Comparison of ENCODE assay signal across 20 cellular contexts in the genomic region with DNA sequence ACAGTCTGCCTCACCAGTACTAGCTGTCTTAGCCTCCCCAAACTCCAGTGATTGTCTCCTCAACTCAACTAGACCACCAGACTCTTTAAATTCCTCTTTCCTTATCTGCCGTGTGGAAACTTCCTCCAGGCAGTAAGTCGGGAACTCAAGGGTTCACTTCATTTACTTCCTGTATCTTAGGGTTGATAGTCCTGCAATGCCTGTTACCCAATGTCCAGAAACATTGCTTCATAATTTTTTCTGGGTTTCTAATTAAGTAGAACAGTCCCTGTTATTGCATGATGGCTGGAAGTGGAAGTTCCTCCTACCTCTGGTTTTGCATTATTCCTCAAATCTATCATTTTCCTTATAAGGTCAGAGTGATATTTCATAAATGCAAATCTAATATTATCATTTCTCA.
DNase-seq lines count a peak whose midpoint lies in the region; ATAC-seq, FAIRE-seq and TF ChIP-seq lines count a peak whose summit lies in the region.
"Had no signal": no experiment of that assay in that cellular context is flagged by ENCODE, and none has a peak within 500 bp of the region (broad histone marks: within the 10 kb centered on the region; RNA-seq: fewer than 3 reads in every experiment).

No MANE protein-coding gene starts in this region.

- no peak for FAIRE-seq in K562 (lab: Jason Lieb, UNC)
- FAIRE-seq: pancreas had no signal

- CTCF ChIA-PET in K562 (lab: Yijun Ruan, JAX; ENCODE audit: low intra/inter-chr PET ratio) = no interaction called here

- WGBS in K562 (ENCODE audit: insufficient coverage, low coverage, missing lambda C conversion rate) = 0% methylated on average over 2 of the region's 2 CpGs

- no TSS peak for BruUV-seq in K562 (replicated peaks; lab: Mats Ljungman, UMichigan)

- no peak overlapping the region for H3K27ac Mint-ChIP-seq in activated naive CD4-positive, alpha-beta T cell treated with anti-CD3 and anti-CD28 coated beads, Interleukin-2, amount 50 U/mL, for 72 hours
- H3K27ac Mint-ChIP-seq: activated CD4-positive, alpha-beta memory T cell treated with anti-CD3 and anti-CD28 coated beads for 36 hours; activated naive CD4-positive, alpha-beta T cell treated with anti-CD3 and anti-CD28 coated beads, Interleukin-2, amount 10 ng/mL, durations not matched to agents 7 days and 5 days; T-cell had no signal

- POLR2A ChIA-PET in K562 (lab: Yijun Ruan, JAX) = interaction anchor here (1.2 kb wide), 1 partner anchor 23 kb away, joined by 4 read pairs; no protein-coding TSS in a partner anchor

- H3K9me3 ChIP-seq in K562 (replicated peaks; ENCODE audit: control insufficient read depth, insufficient read depth, low read depth, low read length) (no peaks in the 10 kb centered on the region), lower lobe of right lung (no peaks in the 10 kb centered on the region)
- H3K9me3 ChIP-seq: body of pancreas, pancreas, uterus had no signal

- TF ChIP-seq POLR2A in K562 (conservative IDR thresholded peaks at IDR 0.05) = no peak

- no peak for ATAC-seq in K562
- ATAC-seq in lower lobe of right lung = peak; percentile 76 to 77
- no peak for ATAC-seq in HG03280 (IDR thresholded peaks at IDR 0.05; ENCODE audit: unreplicated experiment)
- no peak for ATAC-seq in GM21447 (IDR thresholded peaks at IDR 0.05; ENCODE audit: unreplicated experiment)
- no peak for ATAC-seq in activated naive CD4-positive, alpha-beta T cell treated with anti-CD3 and anti-CD28 coated beads, Interleukin-2, amount 50 U/mL, for 72 hours
- ATAC-seq: body of pancreas, left lobe of liver, T-cell had no signal

- no peaks in the 10 kb centered on the region for H3K79me2 ChIP-seq in K562 (ENCODE audit: control insufficient read depth, insufficient read depth, low read length)

- H3K9me1 ChIP-seq in K562 (ENCODE audit: control insufficient read depth, insufficient read depth, low read length) = no peaks in the 10 kb centered on the region

- no peak overlapping the region for H3K9ac ChIP-seq in K562 (ENCODE audit: insufficient read depth in 1 of 2, low read depth in 2 of 2, low read length in 2 of 2)

- no peak overlapping the region for H3K4me3 ChIP-seq in K562
- H3K4me3 ChIP-seq in lower lobe of right lung = no peak overlapping the region
- H3K4me3 ChIP-seq: body of pancreas, pancreas, uterus had no signal

- in situ Hi-C loops in K562 (cut with MboI) = no loop called here

- DNase-seq in GF-D8 (lab: John Stamatoyannopoulos, UW) (peak; percentile 68), NOMO-1 (lab: John Stamatoyannopoulos, UW; ENCODE audit: unreplicated experiment in 2 of 2) (peak; percentile 75 to 91), K562 (ENCODE audit: extremely low read depth in 1 of 4, low spot score in 3 of 4) (no peak), lower lobe of right lung (no peak)
- no peak for DNase-seq in stimulated activated CD4-positive, alpha-beta T cell treated with anti-CD3 and anti-CD28 coated beads, Interleukin-1b, Interleukin-23, amount 100 ng/mL, for 48 hours
- no peak for DNase-seq in activated naive CD4-positive, alpha-beta T cell treated with anti-CD3 and anti-CD28 coated beads, Interleukin-2, amount 50 U/mL, for 72 hours (ENCODE audit: low spot score in 2 of 2)
- DNase-seq: activated CD4-positive, alpha-beta memory T cell treated with anti-CD3 and anti-CD28 coated beads for 36 hours; activated naive CD4-positive, alpha-beta T cell treated with anti-CD3 and anti-CD28 coated beads, Interleukin-2, amount 10 ng/mL, durations not matched to agents 7 days and 5 days; activated T-cell treated with anti-CD3 and anti-CD28 coated beads, Interleukin-2, amount 50 U/mL, for 1 hour; dermis blood vessel endothelial cell; NCI-H146; pancreas; stimulated activated CD4-positive, alpha-beta T cell treated with anti-CD3 and anti-CD28 coated beads, Interleukin-4, amount 100 ng/mL, for 4 hours; T-cell; uterus had no signal

- TF ChIP-seq CTCF in K562 (IDR thresholded peaks at IDR 0.05 in 2 of 3, conservative IDR thresholded peaks at IDR 0.05 in 1 of 3; ENCODE audit: insufficient read depth in 2 of 3, low read depth in 1 of 3, low read length in 3 of 3) = no peak
- no peak for TF ChIP-seq CTCF in lower lobe of right lung (IDR thresholded peaks at IDR 0.05)

- no peak for TF ChIP-seq EP300 in K562 (IDR thresholded peaks at IDR 0.05; ENCODE audit: low read length)

- no peaks in the 10 kb centered on the region for H3K9me3 Mint-ChIP-seq in activated naive CD4-positive, alpha-beta T cell treated with anti-CD3 and anti-CD28 coated beads, Interleukin-2, amount 50 U/mL, for 72 hours
- H3K9me3 Mint-ChIP-seq: activated CD4-positive, alpha-beta memory T cell treated with anti-CD3 and anti-CD28 coated beads for 36 hours; activated naive CD4-positive, alpha-beta T cell treated with anti-CD3 and anti-CD28 coated beads, Interleukin-2, amount 10 ng/mL, durations not matched to agents 7 days and 5 days; T-cell had no signal

- no peak for TF ChIP-seq RAD21 in K562 (CRISPR knock-in tag; conservative IDR thresholded peaks at IDR 0.05 in 1 of 2, IDR thresholded peaks at IDR 0.05 in 1 of 2)

- no peaks in the 10 kb centered on the region for H3K4me1 ChIP-seq in K562 (replicated peaks in 1 of 2; ENCODE audit: control insufficient read depth in 2 of 2, insufficient read depth in 2 of 2, low read length in 2 of 2)
- H3K4me1 ChIP-seq in lower lobe of right lung = no peaks in the 10 kb centered on the region
- H3K4me1 ChIP-seq: body of pancreas, pancreas, uterus had no signal

- no peak overlapping the region for H2AFZ ChIP-seq in K562 (ENCODE audit: low read depth, low read length)

- H3K27ac ChIP-seq in K562 (ENCODE audit: extremely low read depth, low read depth, low read length) (no peak overlapping the region), lower lobe of right lung (no peak overlapping the region)
- H3K27ac ChIP-seq: body of pancreas, epithelial cell of prostate, pancreas, uterus had no signal

- H3K36me3 ChIP-seq in K562 (ENCODE audit: control insufficient read depth, insufficient read depth, low read length) (no peaks in the 10 kb centered on the region), lower lobe of right lung (no peaks in the 10 kb centered on the region)
- H3K36me3 ChIP-seq: pancreas, uterus had no signal

- intact Hi-C loops in K562 (cut with micrococcal nuclease) (no loop called here), lower lobe of right lung (cut with DNase I) (no loop called here)

- H4K20me1 ChIP-seq in K562 (replicated peaks; ENCODE audit: control insufficient read depth, insufficient read depth, low read length) = no peaks in the 10 kb centered on the region

- H3K27me3 ChIP-seq in K562 (ENCODE audit: control insufficient read depth in 2 of 2, insufficient read depth in 2 of 2, low read length in 2 of 2) (peaks cover 14 to 24% of the 10 kb centered on the region in 2 experiments; a peak in 3 of 5 replicates), lower lobe of right lung (ENCODE audit: low read depth) (no peaks in the 10 kb centered on the region)
- H3K27me3 ChIP-seq: body of pancreas, pancreas, uterus had no signal

- no peak overlapping the region for H3K4me2 ChIP-seq in K562 (ENCODE audit: insufficient read depth, low read length)

- no peaks in the 10 kb centered on the region for H3K36me3 Mint-ChIP-seq in activated naive CD4-positive, alpha-beta T cell treated with anti-CD3 and anti-CD28 coated beads, Interleukin-2, amount 50 U/mL, for 72 hours
- H3K36me3 Mint-ChIP-seq: activated CD4-positive, alpha-beta memory T cell treated with anti-CD3 and anti-CD28 coated beads for 36 hours; activated naive CD4-positive, alpha-beta T cell treated with anti-CD3 and anti-CD28 coated beads, Interleukin-2, amount 10 ng/mL, durations not matched to agents 7 days and 5 days; T-cell had no signal

TF ChIP-seq in K562, 482 proteins besides CTCF, POLR2A, EP300 and RAD21 (continues in another document):
- no peak for TF ChIP-seq BRF1 (IDR thresholded peaks at IDR 0.05; ENCODE audit: borderline replicate concordance, extremely low read depth, insufficient read length)
- TF ChIP-seq ZFP36 (IDR thresholded peaks at IDR 0.05; ENCODE audit: low read depth, low read length, partially characterized antibody) = peak; percentile 6
- no peak for TF ChIP-seq ZNF436 (CRISPR knock-in tag; IDR thresholded peaks at IDR 0.05)
- TF ChIP-seq ZNF57 (CRISPR knock-in tag; IDR thresholded peaks at IDR 0.05) = no peak
- no peak for TF ChIP-seq RBM25 (IDR thresholded peaks at IDR 0.05; ENCODE audit: low read depth, low read length, severe bottlenecking)
- no peak for TF ChIP-seq NELFE (IDR thresholded peaks at IDR 0.05; ENCODE audit: insufficient read depth, insufficient read length)
- no peak for TF ChIP-seq SLC30A9 (CRISPR knock-in tag; IDR thresholded peaks at IDR 0.05)
- TF ChIP-seq L3MBTL2 (IDR thresholded peaks at IDR 0.05) = no peak
- TF ChIP-seq, protein P1, sequence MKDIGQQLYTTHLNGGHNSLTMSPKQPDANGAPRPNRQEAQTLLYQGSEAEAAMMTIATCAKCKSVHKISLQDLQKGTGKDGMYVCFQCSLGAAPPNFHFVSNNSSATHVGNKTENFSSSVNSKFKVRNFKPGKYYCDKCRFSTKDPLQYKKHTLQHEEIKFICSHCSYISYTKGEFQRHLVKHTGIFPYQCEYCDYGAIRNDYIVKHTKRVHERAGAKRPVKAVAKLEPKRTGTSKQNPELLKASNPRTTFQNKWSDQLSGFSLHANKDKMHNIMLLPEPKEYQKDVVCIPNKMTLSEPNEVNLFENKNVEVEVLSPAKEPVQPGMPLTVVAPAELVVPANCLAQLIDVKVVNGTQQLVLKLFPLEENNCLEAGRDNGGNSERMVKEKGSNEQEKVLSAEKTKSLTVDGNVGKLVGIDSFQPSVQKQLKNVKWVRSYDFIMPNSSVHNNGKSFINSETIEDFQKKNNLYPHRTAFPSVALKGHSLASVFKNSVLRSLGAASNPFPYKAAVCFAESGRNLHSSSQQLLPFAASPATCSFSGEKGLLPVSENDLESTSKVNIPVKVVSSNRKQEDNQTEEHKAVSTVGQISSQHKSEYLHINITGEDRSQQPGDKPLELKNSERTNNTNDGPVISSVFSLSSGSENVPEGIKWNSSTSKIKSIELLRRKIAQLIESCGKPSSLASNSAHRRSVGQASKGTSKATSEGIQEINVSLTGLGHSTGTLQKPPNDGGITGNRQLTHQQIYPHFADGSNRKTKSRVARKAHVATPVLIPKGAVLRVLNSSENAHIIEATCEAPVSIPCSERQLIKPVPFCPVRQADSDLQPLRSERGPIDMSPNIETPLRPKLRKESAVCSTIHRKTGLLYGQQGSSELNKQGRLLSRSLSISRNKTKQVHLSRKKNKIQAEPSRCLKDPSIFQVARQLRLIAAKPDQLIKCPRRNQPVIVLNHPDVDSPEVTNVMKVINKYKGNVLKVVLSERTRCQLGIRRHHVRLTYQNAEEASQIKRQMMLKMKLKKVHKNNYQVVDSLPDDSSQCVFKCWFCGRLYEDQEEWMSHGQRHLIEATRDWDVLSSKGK (CRISPR knock-in tag; IDR thresholded peaks at IDR 0.05) = no peak

Comparison
In these comparisons a context has a peak if more than half of its experiments do, and no peak if none do; other contexts are left out.
1. DNase-seq: peak in GF-D8 (single experiment) and NOMO-1 (2 of 2); none in K562 (0 of 4), lower lobe of right lung (single experiment), stimulated activated CD4-positive, alpha-beta T cell treated with anti-CD3 and anti-CD28 coated beads, Interleukin-1b, Interleukin-23, amount 100 ng/mL, for 48 hours (single experiment) and activated naive CD4-positive, alpha-beta T cell treated with anti-CD3 and anti-CD28 coated beads, Interleukin-2, amount 50 U/mL, for 72 hours (0 of 2).
2. ATAC-seq: peak in lower lobe of right lung (2 of 2); none in K562 (single experiment), HG03280 (single experiment), GM21447 (single experiment) and activated naive CD4-positive, alpha-beta T cell treated with anti-CD3 and anti-CD28 coated beads, Interleukin-2, amount 50 U/mL, for 72 hours (0 of 2).